8 cellular contexts compared by ENCODE assay signal in the genomic region with DNA sequence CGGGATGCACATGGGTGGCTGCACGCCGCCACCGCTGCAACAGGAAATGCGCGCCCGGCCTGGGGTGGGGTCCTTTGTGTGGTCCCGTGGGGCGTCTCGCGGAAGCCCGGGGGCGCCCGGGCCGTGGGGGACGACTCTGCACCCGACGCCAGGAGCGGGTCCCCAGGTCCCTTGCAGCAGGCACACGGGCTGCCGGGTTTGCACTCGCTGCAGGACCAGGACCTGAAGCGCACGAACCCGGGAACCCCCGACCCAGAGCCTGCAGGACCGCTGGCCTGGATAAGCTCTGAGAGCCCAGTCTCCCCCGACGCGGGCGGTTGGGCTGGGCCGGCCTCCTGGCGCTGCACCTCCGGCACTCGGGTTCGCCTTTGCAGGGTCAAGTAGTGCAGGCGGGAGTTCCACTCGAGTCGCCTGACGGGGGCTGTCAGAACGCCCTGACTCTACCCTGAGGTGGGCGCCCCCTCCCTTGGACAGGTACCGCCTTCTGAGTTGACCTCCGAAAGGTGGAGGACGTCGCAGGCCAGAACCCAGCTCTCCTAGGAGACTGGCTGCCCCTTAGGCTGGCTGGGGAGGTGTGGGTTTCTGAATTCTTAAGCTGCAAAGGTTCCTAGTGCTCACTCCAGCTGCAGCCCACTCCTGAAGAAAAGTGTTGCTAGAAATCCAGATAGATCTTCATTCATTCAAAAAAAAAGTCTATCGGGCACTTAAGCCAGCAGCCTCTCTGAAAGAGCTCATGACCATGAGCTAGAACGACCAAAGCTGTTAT.
DNase-seq lines count a peak whose midpoint lies in the region; ATAC-seq and TF ChIP-seq lines count a peak whose summit lies in the region.

No MANE protein-coding gene starts in this region.

- peak; percentile 12 for DNase-seq in DMS79 (lab: John Stamatoyannopoulos, UW)
- no peak for DNase-seq in Panc1 (ENCODE audit: low read depth, low spot score)
- no peak for DNase-seq in RKO (ENCODE audit: low spot score)
- no peak for DNase-seq in epidermal melanocyte (ENCODE audit: insufficient read length, low spot score)
- DNase-seq in Ammon's horn (ENCODE audit: low spot score), result no peak

- intact Hi-C loops in Panc1 (cut with micrococcal nuclease; ENCODE audit: unreplicated experiment), result no loop called here

- H3K9me3 Mint-ChIP-seq in nephron, result no peaks in the 10 kb centered on the region

- no peaks in the 10 kb centered on the region for H3K36me3 Mint-ChIP-seq in nephron (ENCODE audit: low read depth)

- peak overlapping the region; percentile 73 to 74 (median 73) for H3K4me3 Mint-ChIP-seq in nephron

- peaks cover 18% of the 10 kb centered on the region for H3K4me1 Mint-ChIP-seq in nephron

- peak overlapping the region; percentile 53 to 58 for H3K4me3 ChIP-seq in Panc1 (ENCODE audit: low read depth in 2 of 2, low read length in 2 of 2)

- POLR2A ChIA-PET in Panc1 (lab: Charles Lee), result interaction anchor here (0.6 kb wide), 1 partner anchor 860 kb away, joined by 5 read pairs; no protein-coding TSS in a partner anchor

- H3K27ac ChIP-seq in Panc1 (ENCODE audit: low read length), result no peak overlapping the region

- CTCF ChIA-PET in Panc1 (lab: Charles Lee), result interaction anchor here (0.6 to 1.4 kb wide), 2 partner anchors 11 to 25 kb away, joined by 4 to 16 read pairs; no protein-coding TSS in a partner anchor

- in situ Hi-C loops in Panc1 (cut with HindIII; ENCODE audit: low pct_unique_long_range_greater_than_20kb, low sequenced_read_pairs), result no loop called here

- no peaks in the 10 kb centered on the region for H3K27me3 ChIP-seq in Panc1 (ENCODE audit: control insufficient read depth, insufficient read depth, low read length)

- TF ChIP-seq CTCF in Panc1 (IDR thresholded peaks at IDR 0.05), result no peak
- TF ChIP-seq CTCF in nephron (IDR thresholded peaks at IDR 0.05; ENCODE audit: unreplicated experiment in 3 of 3), result no peak

- H3K9me3 ChIP-seq in Panc1 (ENCODE audit: control insufficient read depth, insufficient read depth, low read depth, low read length), result no peaks in the 10 kb centered on the region

- H3K36me3 ChIP-seq in Panc1 (ENCODE audit: control insufficient read depth, insufficient read depth, low read length), result no peaks in the 10 kb centered on the region

- ATAC-seq in GM21737 (IDR thresholded peaks at IDR 0.05; ENCODE audit: unreplicated experiment) (peak; percentile 21), Panc1 (peak; percentile 27), esophagus mucosa (peak; percentile 19)

- no peak overlapping the region for H3K27ac Mint-ChIP-seq in nephron

- H3K27me3 Mint-ChIP-seq in nephron (ENCODE audit: low read depth), result peaks cover 7% of the 10 kb centered on the region

- no TSS peak for BruUV-seq in Panc1 (replicated peaks; lab: Mats Ljungman, UMichigan)

- H3K4me1 ChIP-seq in Panc1 (ENCODE audit: control insufficient read depth, insufficient read depth, low read length), result peaks cover 7% of the 10 kb centered on the region
